ENCODE assay signal across 1 cellular context in genomic region chr2:147030966-147031760, GRCh38.
TF ChIP-seq lines count a peak whose summit lies in the region.

No MANE protein-coding gene starts in this region.

TF ChIP-seq in SK-N-SH treated with all-trans-retinoic acid at 6 μM for 48 hours, 23 proteins besides CTCF, POLR2A, EP300 and RAD21 (continued from another document):
- TF ChIP-seq TSHZ2 (CRISPR knock-in tag; IDR thresholded peaks at IDR 0.05) (no peak), BACH2 (CRISPR knock-in tag; IDR thresholded peaks at IDR 0.05; ENCODE audit: borderline replicate concordance) (no peak), CREB5 (CRISPR knock-in tag; IDR thresholded peaks at IDR 0.05; ENCODE audit: low read depth) (no peak), ZNF565 (CRISPR knock-in tag; conservative IDR thresholded peaks at IDR 0.05; ENCODE audit: low read depth) (no peak), ZC3H10 (CRISPR knock-in tag; IDR thresholded peaks at IDR 0.05) (no peak; the same call in 1 of the 2 replicates)
